In the genomic region with DNA sequence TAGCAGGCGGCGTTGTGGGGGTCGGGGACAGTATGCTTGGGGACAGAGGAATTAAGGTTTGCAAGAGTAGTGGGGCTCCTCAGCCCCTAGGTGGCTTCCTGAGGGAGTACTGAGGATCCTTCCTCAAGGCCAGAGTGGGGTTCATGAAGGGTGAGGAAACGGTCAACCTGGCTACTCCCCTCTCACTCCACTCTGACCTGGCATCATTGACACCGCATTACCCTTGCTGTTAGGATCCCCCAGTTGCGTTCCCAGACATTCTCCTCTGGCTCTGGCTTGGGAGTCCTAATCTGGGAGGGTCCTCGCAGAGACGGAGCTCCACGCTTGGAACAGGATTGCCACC, we compare ENCODE assay signal across 8 cellular contexts. TPM values are rescaled to one million over a fixed set of nuclear protein-coding genes. Genes with fewer than 3 reads are reported as not detected.
DNase-seq lines count a peak whose midpoint lies in the region; ATAC-seq and TF ChIP-seq lines count a peak whose summit lies in the region.

No MANE protein-coding gene starts in this region.

- WGBS in right cardiac atrium = 12% methylated on average over 9 of the region's 9 CpGs
- WGBS in spleen, 5 donors = 33 to 46% (median 41%) methylated on average over 9 of the region's 9 CpGs

- no peak for ATAC-seq in right cardiac atrium
- ATAC-seq in foreskin keratinocyte = no peak

- H3K9me3 ChIP-seq in SU-DHL-6 (ENCODE audit: insufficient read depth, low read length) = no peaks in the 10 kb centered on the region
- no peaks in the 10 kb centered on the region for H3K9me3 ChIP-seq in right cardiac atrium (ENCODE audit: control insufficient read depth, low read length)
- no peaks in the 10 kb centered on the region for H3K9me3 ChIP-seq in spleen

- no peak for TF ChIP-seq POLR2A in spleen (IDR thresholded peaks at IDR 0.05)

- TF ChIP-seq CTCF in SU-DHL-6 (IDR thresholded peaks at IDR 0.05; ENCODE audit: insufficient read depth, low read length, poor library complexity, severe bottlenecking) (no peak), spleen (IDR thresholded peaks at IDR 0.05 in 8 of 11, conservative IDR thresholded peaks at IDR 0.05 in 3 of 11) (no peak), foreskin keratinocyte (conservative IDR thresholded peaks at IDR 0.05) (no peak)

- peak overlapping the region; percentile 65 for H3K9ac ChIP-seq in SU-DHL-6 (ENCODE audit: low read length)

- H4K20me1 ChIP-seq in SU-DHL-6 (ENCODE audit: low read depth, low read length) = no peaks in the 10 kb centered on the region

- H3K4me3 ChIP-seq in SU-DHL-6 (ENCODE audit: insufficient read depth, low read length, poor library complexity, severe bottlenecking) (peak overlapping the region; percentile 66), right cardiac atrium (ENCODE audit: low read length) (peak overlapping the region; percentile 88), spleen (peak overlapping the region; percentile 67 to 89 (median 78))

- peak overlapping the region; percentile 62 for H2AFZ ChIP-seq in SU-DHL-6 (ENCODE audit: low read depth, low read length, severe bottlenecking)

- H3K36me3 ChIP-seq in SU-DHL-6 (ENCODE audit: low read length) = no peaks in the 10 kb centered on the region
- H3K36me3 ChIP-seq in spleen = no peaks in the 10 kb centered on the region

- intact Hi-C loops in right cardiac atrium (cut with DNase I) = loop anchor here in 2 of 4 donors (2.0 to 10.0 kb wide), 3 partner anchors 147 to 362 kb away; no protein-coding TSS in a partner anchor
- intact Hi-C loops in spleen (cut with DNase I; ENCODE audit: low total_unique reads) = loop anchor here (10.0 kb wide), 2 partner anchors 149 to 359 kb away; no protein-coding TSS in a partner anchor

- H3K27me3 ChIP-seq in SU-DHL-6 (ENCODE audit: low read length) (no peaks in the 10 kb centered on the region), right cardiac atrium (ENCODE audit: control insufficient read depth, insufficient read depth) (no peaks in the 10 kb centered on the region), spleen (replicated peaks in 1 of 7) (peaks cover 0 to 12% (median 0%) of the 10 kb centered on the region in 7 donors), foreskin keratinocyte (peaks cover 40% of the 10 kb centered on the region)

- H3K9me2 ChIP-seq in SU-DHL-6 (replicated peaks; ENCODE audit: insufficient read depth, low read length) = no peaks in the 10 kb centered on the region

- H3K4me1 ChIP-seq in right cardiac atrium (ENCODE audit: control insufficient read depth, insufficient read depth, low read length) (no peaks in the 10 kb centered on the region), spleen (peaks cover 4 to 38% (median 24%) of the 10 kb centered on the region in 6 donors), foreskin keratinocyte (no peaks in the 10 kb centered on the region)

- H3K27ac ChIP-seq in SU-DHL-6 (ENCODE audit: low read depth, low read length) (no peak overlapping the region), right cardiac atrium (ENCODE audit: low read length) (no peak overlapping the region), spleen (peak overlapping the region in 6 of 8 donors; percentile 66 to 91 (median 84)), foreskin keratinocyte (no peak overlapping the region)

- H3K4me2 ChIP-seq in SU-DHL-6 (ENCODE audit: low read depth, low read length, poor library complexity, severe bottlenecking) = peak overlapping the region; percentile 84

- H3F3A ChIP-seq in SU-DHL-6 (ENCODE audit: insufficient read depth) = no peaks in the 10 kb centered on the region

- peak; percentile 19 for DNase-seq in NCI-H748 (lab: John Stamatoyannopoulos, UW; ENCODE audit: unreplicated experiment)
- no peak for DNase-seq in NCI-H748 treated with DMSO at 0.1 percent for 48 hours (lab: John Stamatoyannopoulos, UW)
- no peak for DNase-seq in right cardiac atrium
- no peak for DNase-seq in spleen
- no peak for DNase-seq in foreskin keratinocyte
- no peak for DNase-seq in COR-L47 (lab: John Stamatoyannopoulos, UW)
- no peak for DNase-seq in DMS53 treated with DMSO at 0.1 percent for 48 hours (lab: John Stamatoyannopoulos, UW; ENCODE audit: unreplicated experiment)

- H3K79me2 ChIP-seq in SU-DHL-6 (ENCODE audit: insufficient read depth, low read length) = no peaks in the 10 kb centered on the region

RNA-seq across cellular contexts. Expression of a gene that starts 0.5 kb away (rescaled TPM):
- total RNA-seq in right cardiac atrium = 10 to 100 TPM in 1 of 4 donors, 1 to 10 TPM in 3; 3.8 to 11.3 (median 6.7) TPM
- 6.9 TPM for polyA plus RNA-seq in right cardiac atrium
- total RNA-seq in spleen = 10 to 100 TPM; 12.3 to 15.5 (median 13.9) TPM
- 10 to 100 TPM; 11.3 to 28.8 (median 23.6) TPM for polyA plus RNA-seq in spleen
- 0.78 and 1.6 TPM in 2 replicates for total RNA-seq in foreskin keratinocyte
- 0.87 and 1.5 TPM in 2 replicates for polyA plus RNA-seq in foreskin keratinocyte

RNA-seq across cellular contexts. Expression of a gene that starts 30.2 kb away (rescaled TPM):
- not detected for total RNA-seq in right cardiac atrium
- polyA plus RNA-seq in right cardiac atrium = not detected
- under 1 TPM in 4 of 7 donors, not detected in 3; 0.06 to 0.32 (median 0.25) TPM for total RNA-seq in spleen
- under 1 TPM; 0.05 to 0.26 (median 0.16) TPM for polyA plus RNA-seq in spleen
- 0.07 and 0.24 TPM in 2 replicates for total RNA-seq in foreskin keratinocyte
- polyA plus RNA-seq in foreskin keratinocyte = 0.09 and 0.17 TPM in 2 replicates

Comparison
In these comparisons a context has a peak if more than half of its experiments do, and no peak if none do; other contexts are left out.
1. H3K27ac ChIP-seq: peak in spleen (6 of 8); none in SU-DHL-6 (single experiment), right cardiac atrium (single experiment) and foreskin keratinocyte (single experiment).
2. Peak in every context shown above with its lines, with median percentiles within 50 percentile points of each other: H3K4me3 ChIP-seq.